In genomic region chr5:1763548-1763911, GRCh38 we compare ENCODE assay signal across 8 cellular contexts. TPM values are rescaled to one million over a fixed set of nuclear protein-coding genes. Genes with fewer than 3 reads are reported as not detected.
DNase-seq lines count a peak whose midpoint lies in the region; ATAC-seq and TF ChIP-seq lines count a peak whose summit lies in the region.

No MANE protein-coding gene starts in this region.

- peak; percentile 87 for TF ChIP-seq CTCF in HFF-Myc (IDR thresholded peaks at IDR 0.05; ENCODE audit: low read depth, low read length, missing control alignments)

- peaks cover 0 to 2% of the 10 kb centered on the region in 2 donors for H3K9me3 Mint-ChIP-seq in effector memory CD8-positive, alpha-beta T cell

- no peak overlapping the region for H3K4me3 ChIP-seq in HFF-Myc (replicated peaks; ENCODE audit: low read depth, low read length)

- no peaks in the 10 kb centered on the region for H3K4me1 Mint-ChIP-seq in effector memory CD8-positive, alpha-beta T cell (ENCODE audit: low read depth in 2 of 2)

- H3K27ac Mint-ChIP-seq in effector memory CD8-positive, alpha-beta T cell = no peak overlapping the region

- peak; percentile 3 for DNase-seq in DMS114 treated with DMSO at 0.1 percent for 48 hours (lab: John Stamatoyannopoulos, UW; ENCODE audit: unreplicated experiment)
- peak; percentile 37 for DNase-seq in HFF-Myc (ENCODE audit: extremely low read depth, low read depth)
- DNase-seq in UCSD-AML1 (lab: John Stamatoyannopoulos, UW; ENCODE audit: unreplicated experiment) = peak; percentile 49
- DNase-seq in effector memory CD8-positive, alpha-beta T cell = peak; percentile 14 to 23 (median 20)
- peak; percentile 75 to 77 for DNase-seq in lung microvascular endothelial cell (ENCODE audit: low read depth in 2 of 2)
- DNase-seq in NCI-H2171 treated with DMSO at 0.1 percent for 48 hours (lab: John Stamatoyannopoulos, UW) = no peak

- no peak for ATAC-seq in effector memory CD8-positive, alpha-beta T cell (replicated peaks)
- ATAC-seq in HG03469 (IDR thresholded peaks at IDR 0.05; ENCODE audit: unreplicated experiment) (no peak), HG02973 (IDR thresholded peaks at IDR 0.05; ENCODE audit: unreplicated experiment) (no peak)

- H3K27me3 Mint-ChIP-seq in effector memory CD8-positive, alpha-beta T cell = peaks cover 33 to 62% of the 10 kb centered on the region in 2 donors

- no peak overlapping the region for H3K4me3 Mint-ChIP-seq in effector memory CD8-positive, alpha-beta T cell

- H3K36me3 Mint-ChIP-seq in effector memory CD8-positive, alpha-beta T cell (ENCODE audit: insufficient read depth) = peaks cover 3% of the 10 kb centered on the region

RNA-seq across cellular contexts. Expression of gene MRPL36, which starts 36.1 kb away (rescaled TPM):
- 42.1 and 54.2 TPM in 2 replicates for total RNA-seq in lung microvascular endothelial cell

RNA-seq across cellular contexts. Expression of gene NDUFS6, which starts 37.7 kb away (rescaled TPM):
- 32.3 and 33.8 TPM in 2 replicates for total RNA-seq in lung microvascular endothelial cell
